Comparison of ENCODE assay signal across 18 cellular contexts in genomic region chr20:14744723-14745122, GRCh38.
A peak's percentile ranks its signal among the peaks of the same experiment; 100 is the strongest.
DNase-seq lines count a peak whose midpoint lies in the region; ATAC-seq and TF ChIP-seq lines count a peak whose summit lies in the region.
"Had no signal": no experiment of that assay in that cellular context is flagged by ENCODE, and none has a peak within 500 bp of the region (broad histone marks: within the 10 kb centered on the region; RNA-seq: fewer than 3 reads in every experiment).

No MANE protein-coding gene starts in this region.

- no peak for DNase-seq in neuronal stem cell (ENCODE audit: low spot score)
- no peak for DNase-seq in NCI-H2171 treated with DMSO at 0.1 percent for 48 hours (lab: John Stamatoyannopoulos, UW)
- DNase-seq in activated gamma-delta T cell treated with Interleukin-2 at 50 U/mL for 16 hours, result no peak
- no peak for DNase-seq in Calu3
- DNase-seq: activated CD8-positive, alpha-beta memory T cell treated with anti-CD3 and anti-CD28 coated beads, Interleukin-2, amount 10 ng/mL, durations not matched to agents 7 days and 5 days; C1 segment of cervical spinal cord; central memory CD4-positive, alpha-beta T cell; DND-41; endodermal cell; foreskin melanocyte; midbrain; NCI-H1092 treated with DMSO at 0.1 percent for 48 hours; NCI-H345 had no signal

- no peaks in the 10 kb centered on the region for H3K36me3 Mint-ChIP-seq in Calu3 (ENCODE audit: insufficient read depth, unreplicated experiment)
- H3K36me3 Mint-ChIP-seq: activated CD8-positive, alpha-beta memory T cell treated with anti-CD3 and anti-CD28 coated beads, Interleukin-2, amount 10 ng/mL, durations not matched to agents 7 days and 5 days; WTC11 had no signal

- no peak overlapping the region for H2BK5ac ChIP-seq in neuronal stem cell (ENCODE audit: low read length)

- H4K91ac ChIP-seq in neuronal stem cell (ENCODE audit: low read depth, low read length, poor library complexity), result no peak overlapping the region

- no peak overlapping the region for H2BK120ac ChIP-seq in neuronal stem cell (ENCODE audit: low read depth, low read length)

- CTCF ChIA-PET in Calu3 (lab: Charles Lee), result no interaction called here

- no peaks in the 10 kb centered on the region for H3K27me3 ChIP-seq in neuronal stem cell (ENCODE audit: control insufficient read depth in 3 of 3, insufficient read depth in 3 of 3, low read depth in 1 of 3, low read length in 3 of 3)

- no peaks in the 10 kb centered on the region for H3K36me3 ChIP-seq in neuronal stem cell (replicated peaks in 1 of 2; ENCODE audit: control insufficient read depth in 2 of 2, insufficient read depth in 2 of 2, low read length in 2 of 2)

- H2AFZ ChIP-seq in neuronal stem cell (ENCODE audit: low read length), result peak overlapping the region; percentile 15

- H3K4me2 ChIP-seq in neuronal stem cell (ENCODE audit: insufficient read depth, low read length, poor library complexity, severe bottlenecking), result no peak overlapping the region

- no peak overlapping the region for H2BK12ac ChIP-seq in neuronal stem cell (ENCODE audit: low read length)

- no peak overlapping the region for H3K18ac ChIP-seq in neuronal stem cell (ENCODE audit: low read length)

- no TSS peak for BruUV-seq in Calu3 (replicated peaks; lab: Mats Ljungman, UMichigan)

- no peaks in the 10 kb centered on the region for H3K9me3 ChIP-seq in neuronal stem cell (replicated peaks in 1 of 2; ENCODE audit: control insufficient read depth in 2 of 2, insufficient read depth in 1 of 2, low read depth in 1 of 2, low read length in 2 of 2)

- H3K4me1 Mint-ChIP-seq in Calu3 (ENCODE audit: low read depth, unreplicated experiment), result no peaks in the 10 kb centered on the region
- H3K4me1 Mint-ChIP-seq: activated CD8-positive, alpha-beta memory T cell treated with anti-CD3 and anti-CD28 coated beads, Interleukin-2, amount 10 ng/mL, durations not matched to agents 7 days and 5 days had no signal

- no CpG with 5 or more reads among the region's 3 CpGs for WGBS in neuronal stem cell (ENCODE audit: extremely low coverage in 2 of 2, insufficient read length in 2 of 2, insufficient replicate concordance in 1 of 2), 2 donors

- no peak overlapping the region for H3K9ac ChIP-seq in neuronal stem cell (ENCODE audit: low read depth, low read length, poor library complexity)

- peaks cover 0 to 5% of the 10 kb centered on the region in 2 donors for H3K4me1 ChIP-seq in neuronal stem cell (ENCODE audit: control insufficient read depth in 2 of 2, insufficient read depth in 1 of 2, low read depth in 1 of 2, low read length in 2 of 2)

- no peak overlapping the region for H3K4me3 ChIP-seq in neuronal stem cell (ENCODE audit: low read length in 2 of 2)

- H3K4ac ChIP-seq in neuronal stem cell (ENCODE audit: low read length), result no peak overlapping the region

- no peaks in the 10 kb centered on the region for H3K9me3 Mint-ChIP-seq in Calu3 (ENCODE audit: low read depth, unreplicated experiment)
- H3K9me3 Mint-ChIP-seq: endodermal cell had no signal

- H3K14ac ChIP-seq in neuronal stem cell (ENCODE audit: low read length), result no peak overlapping the region

- no peak for TF ChIP-seq CTCF in Calu3 (IDR thresholded peaks at IDR 0.05; ENCODE audit: unreplicated experiment)

- peak; percentile 86 for ATAC-seq in GM19023 (IDR thresholded peaks at IDR 0.05; ENCODE audit: unreplicated experiment)
- peak; percentile 75 for ATAC-seq in GM21723 (IDR thresholded peaks at IDR 0.05; ENCODE audit: unreplicated experiment)
- peak; percentile 64 for ATAC-seq in HG03066 (IDR thresholded peaks at IDR 0.05; ENCODE audit: low read depth, unreplicated experiment)
- ATAC-seq: activated CD8-positive, alpha-beta memory T cell treated with anti-CD3 and anti-CD28 coated beads, Interleukin-2, amount 10 ng/mL, durations not matched to agents 7 days and 5 days; activated naive CD4-positive, alpha-beta T cell treated with anti-CD3 and anti-CD28 coated beads, Interleukin-2, amount 50 U/mL, for 72 hours; WTC11 had no signal

- H3K79me1 ChIP-seq in neuronal stem cell (ENCODE audit: low read depth, low read length), result no peaks in the 10 kb centered on the region

- H3K27me3 Mint-ChIP-seq in Calu3 (ENCODE audit: unreplicated experiment), result no peaks in the 10 kb centered on the region
- H3K27me3 Mint-ChIP-seq: activated CD8-positive, alpha-beta memory T cell treated with anti-CD3 and anti-CD28 coated beads, Interleukin-2, amount 10 ng/mL, durations not matched to agents 7 days and 5 days had no signal

- H2AK5ac ChIP-seq in neuronal stem cell (ENCODE audit: low read depth, low read length), result no peak overlapping the region

- intact Hi-C loops in Calu3 (cut with micrococcal nuclease; ENCODE audit: unreplicated experiment), result no loop called here

- no peak overlapping the region for H3K27ac Mint-ChIP-seq in Calu3 (ENCODE audit: unreplicated experiment)
- H3K27ac Mint-ChIP-seq: activated CD8-positive, alpha-beta memory T cell treated with anti-CD3 and anti-CD28 coated beads, Interleukin-2, amount 10 ng/mL, durations not matched to agents 7 days and 5 days; activated naive CD4-positive, alpha-beta T cell treated with anti-CD3 and anti-CD28 coated beads, Interleukin-2, amount 50 U/mL, for 72 hours; endodermal cell; WTC11 had no signal

- no peak overlapping the region for H2BK15ac ChIP-seq in neuronal stem cell (ENCODE audit: low read length)

- H4K8ac ChIP-seq in neuronal stem cell (ENCODE audit: low read depth, low read length), result no peak overlapping the region

- H3K4me3 Mint-ChIP-seq in Calu3 (ENCODE audit: low read depth, unreplicated experiment), result no peak overlapping the region
- H3K4me3 Mint-ChIP-seq: activated CD8-positive, alpha-beta memory T cell treated with anti-CD3 and anti-CD28 coated beads, Interleukin-2, amount 10 ng/mL, durations not matched to agents 7 days and 5 days; endodermal cell; WTC11 had no signal

- no peak overlapping the region for H3K23ac ChIP-seq in neuronal stem cell (ENCODE audit: low read depth, low read length, poor library complexity)

- no peak overlapping the region for H3K27ac ChIP-seq in neuronal stem cell (replicated peaks; ENCODE audit: low read length)
